ENCODE assay signal across 33 cellular contexts in the genomic region with DNA sequence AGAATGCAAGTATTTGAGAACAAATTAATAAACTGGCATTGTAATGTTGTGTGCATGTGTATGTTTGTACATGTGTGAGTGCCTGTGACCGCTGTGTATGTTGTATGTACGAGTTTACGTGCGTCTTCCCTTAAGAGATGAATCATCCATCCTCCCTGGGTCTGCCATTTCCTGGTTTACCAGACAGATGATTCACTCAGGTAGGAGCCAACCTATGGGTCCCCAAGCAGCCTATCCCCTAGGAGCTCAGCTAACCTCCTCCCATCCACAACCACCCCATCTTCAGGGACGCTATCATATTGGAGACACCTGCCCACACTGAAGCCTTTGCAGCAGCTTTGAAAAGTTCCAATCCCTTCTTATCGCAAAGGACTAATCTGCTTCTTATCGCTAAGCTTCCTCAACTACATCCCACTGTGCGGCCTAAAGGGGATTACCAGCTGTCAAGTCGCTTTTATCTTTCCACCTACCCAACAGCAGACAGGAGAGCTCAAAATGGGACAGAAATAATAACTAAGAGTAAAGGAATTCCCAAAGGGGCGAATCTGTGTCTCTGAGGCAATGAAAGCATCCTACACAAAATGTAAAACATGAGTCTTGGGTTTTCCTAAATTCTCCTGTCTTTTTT.
DNase-seq lines count a peak whose midpoint lies in the region; ATAC-seq, FAIRE-seq and TF ChIP-seq lines count a peak whose summit lies in the region.
"Had no signal": no experiment of that assay in that cellular context is flagged by ENCODE, and none has a peak within 500 bp of the region (broad histone marks: within the 10 kb centered on the region; RNA-seq: fewer than 3 reads in every experiment).

No MANE protein-coding gene starts in this region.

- H3K4me3 Mint-ChIP-seq in astrocyte (ENCODE audit: unreplicated experiment): peak overlapping the region; percentile 21
- no peak overlapping the region for H3K4me3 Mint-ChIP-seq in neural progenitor cell
- H3K4me3 Mint-ChIP-seq: activated naive CD4-positive, alpha-beta T cell treated with anti-CD3 and anti-CD28 coated beads for 36 hours; activated T-cell treated with anti-CD3 and anti-CD28 coated beads, Interleukin-2, amount 50 U/mL, for 72 hours; brain; neural crest cell; stimulated activated naive CD8-positive, alpha-beta T cell treated with anti-CD3 and anti-CD28 coated beads, Interleukin-15, Interleukin-2, amounts not matched to agents 100 ng/mL and 50 ng/mL, for 24 hours; T-helper 1 cell treated with Interleukin-12 subunit alpha and Interleukin-12 subunit beta and Interleukin-4 antibody, amounts not matched to agents 30 μg/mL and 1 μg/mL, for 36 hours had no signal

- H3F3A ChIP-seq in neural progenitor cell (ENCODE audit: low read depth): peaks cover 36% of the 10 kb centered on the region

- ATAC-seq in esophagus mucosa: peak; percentile 78
- ATAC-seq: activated T-cell treated with anti-CD3 and anti-CD28 coated beads, Interleukin-2, amount 50 U/mL, for 72 hours; SK-N-SH treated with all-trans-retinoic acid at 6 μM for 48 hours had no signal

- H3K27ac Mint-ChIP-seq in astrocyte (ENCODE audit: unreplicated experiment) (no peak overlapping the region), neural progenitor cell (peak overlapping the region; percentile 24)
- H3K27ac Mint-ChIP-seq: activated naive CD4-positive, alpha-beta T cell treated with anti-CD3 and anti-CD28 coated beads for 36 hours; activated T-cell treated with anti-CD3 and anti-CD28 coated beads, Interleukin-2, amount 50 U/mL, for 72 hours; stimulated activated naive CD8-positive, alpha-beta T cell treated with anti-CD3 and anti-CD28 coated beads, Interleukin-15, Interleukin-2, amounts not matched to agents 100 ng/mL and 50 ng/mL, for 24 hours; T-helper 1 cell treated with Interleukin-12 subunit alpha and Interleukin-12 subunit beta and Interleukin-4 antibody, amounts not matched to agents 30 μg/mL and 1 μg/mL, for 36 hours had no signal

- no peaks in the 10 kb centered on the region for H4K20me1 ChIP-seq in astrocyte (ENCODE audit: insufficient read depth, low read length)
- H4K20me1 ChIP-seq in neural progenitor cell (ENCODE audit: low read depth): no peaks in the 10 kb centered on the region
- H4K20me1 ChIP-seq: BLaER1 treated with 17β-estradiol and CSF1 and Interleukin-3, amounts not matched to agents 10 nM and 100 nM had no signal

- DNase-seq in DMS53 (lab: John Stamatoyannopoulos, UW): peak; percentile 66
- no peak for DNase-seq in DMS53 treated with DMSO at 0.1 percent for 48 hours (lab: John Stamatoyannopoulos, UW; ENCODE audit: unreplicated experiment)
- no peak for DNase-seq in astrocyte (ENCODE audit: low read depth)
- peak; percentile 82 for DNase-seq in neural progenitor cell (ENCODE audit: low spot score)
- no peak for DNase-seq in NCI-H187 treated with DMSO at 0.1 percent for 48 hours (lab: John Stamatoyannopoulos, UW)
- no peak for DNase-seq in cerebellar nuclear complex (lab: John Stamatoyannopoulos, UW)
- DNase-seq in foreskin melanocyte: no peak
- DNase-seq: activated naive CD4-positive, alpha-beta T cell treated with anti-CD3 and anti-CD28 coated beads for 36 hours; activated T-cell treated with anti-CD3 and anti-CD28 coated beads, Interleukin-2, amount 50 U/mL, for 72 hours; erythroblast; H7; heart right ventricle; KBM-7; NCI-H1092 treated with DMSO at 0.1 percent for 48 hours; NCI-H187; NK-92 treated with Interleukin-12 subunit alpha and Interleukin-12 subunit beta, amount 100 ng/mL, for 24 hours; posterior cingulate gyrus; right cardiac atrium; Right ventricle myocardium superior; stimulated activated CD4-positive, alpha-beta T cell treated with anti-CD3 and anti-CD28 coated beads, Interleukin-1b, Interleukin-23, amount 100 ng/mL, for 48 hours had no signal

- H3K9me3 Mint-ChIP-seq in astrocyte (ENCODE audit: unreplicated experiment) (peaks cover 4% of the 10 kb centered on the region), neural progenitor cell (peaks cover 13% of the 10 kb centered on the region)
- H3K9me3 Mint-ChIP-seq: stimulated activated naive CD8-positive, alpha-beta T cell treated with anti-CD3 and anti-CD28 coated beads, Interleukin-15, Interleukin-2, amounts not matched to agents 100 ng/mL and 50 ng/mL, for 24 hours; T-helper 1 cell treated with Interleukin-12 subunit alpha and Interleukin-12 subunit beta and Interleukin-4 antibody, amounts not matched to agents 30 μg/mL and 1 μg/mL, for 36 hours had no signal

- H3K36me3 ChIP-seq in astrocyte (ENCODE audit: insufficient read depth, low read length) (no peaks in the 10 kb centered on the region), neural progenitor cell (no peaks in the 10 kb centered on the region)
- H3K36me3 ChIP-seq: BLaER1 treated with 17β-estradiol and CSF1 and Interleukin-3, amounts not matched to agents 10 nM and 100 nM; heart right ventricle had no signal

- no peaks in the 10 kb centered on the region for H3K9me3 ChIP-seq in astrocyte (ENCODE audit: insufficient read depth, low read depth, low read length)
- peaks cover 4% of the 10 kb centered on the region for H3K9me3 ChIP-seq in neural progenitor cell (ENCODE audit: low read depth)
- H3K9me3 ChIP-seq: heart right ventricle, testis had no signal

- H3K4me1 Mint-ChIP-seq in astrocyte (ENCODE audit: low read depth, unreplicated experiment) (no peaks in the 10 kb centered on the region), neural progenitor cell (peaks cover 35% of the 10 kb centered on the region)

- H2AFZ ChIP-seq in astrocyte (ENCODE audit: low read depth, low read length) (no peak overlapping the region), neural progenitor cell (replicated peaks) (no peak overlapping the region)

- no peak for FAIRE-seq in astrocyte (lab: Jason Lieb, UNC)
- FAIRE-seq: GM19239, TTC549, urothelium cell line had no signal

- H3K4me2 ChIP-seq in astrocyte (ENCODE audit: low read length) (no peak overlapping the region), neural progenitor cell (peak overlapping the region; percentile 69)
- H3K4me2 ChIP-seq: BLaER1 treated with 17β-estradiol and CSF1 and Interleukin-3, amounts not matched to agents 10 nM and 100 nM had no signal

- H3K4me1 ChIP-seq in astrocyte (ENCODE audit: insufficient read depth, low read length) (no peaks in the 10 kb centered on the region), neural progenitor cell (peaks cover 30% of the 10 kb centered on the region)
- H3K4me1 ChIP-seq: BLaER1 treated with 17β-estradiol and CSF1 and Interleukin-3, amounts not matched to agents 10 nM and 100 nM had no signal

- H3K27me3 Mint-ChIP-seq in astrocyte (ENCODE audit: low read depth, unreplicated experiment): peaks cover 7% of the 10 kb centered on the region
- peaks cover 12% of the 10 kb centered on the region for H3K27me3 Mint-ChIP-seq in neural progenitor cell (ENCODE audit: insufficient read depth, low read depth)

- H3K36me3 Mint-ChIP-seq in astrocyte (ENCODE audit: low read depth, unreplicated experiment): peaks cover 2% of the 10 kb centered on the region
- H3K36me3 Mint-ChIP-seq in neural progenitor cell: no peaks in the 10 kb centered on the region
- H3K36me3 Mint-ChIP-seq: brain had no signal

- H3K27me3 ChIP-seq in astrocyte (ENCODE audit: insufficient read depth, low read length): peaks cover 6% of the 10 kb centered on the region
- H3K27me3 ChIP-seq in neural progenitor cell: no peaks in the 10 kb centered on the region
- H3K27me3 ChIP-seq: BLaER1 treated with 17β-estradiol and CSF1 and Interleukin-3, amounts not matched to agents 10 nM and 100 nM; heart right ventricle; testis had no signal

- H3K4me3 ChIP-seq in astrocyte (ENCODE audit: insufficient read depth, low read depth, low read length): no peak overlapping the region
- peak overlapping the region; percentile 3 for H3K4me3 ChIP-seq in neural progenitor cell
- H3K4me3 ChIP-seq: BLaER1 treated with 17β-estradiol and CSF1 and Interleukin-3, amounts not matched to agents 10 nM and 100 nM; heart right ventricle; lung; testis had no signal

- H3K79me2 ChIP-seq in astrocyte (ENCODE audit: insufficient read depth, low read length) (no peaks in the 10 kb centered on the region), neural progenitor cell (ENCODE audit: low read depth) (no peaks in the 10 kb centered on the region)

- TF ChIP-seq CTCF in astrocyte (IDR thresholded peaks at IDR 0.05; ENCODE audit: insufficient read depth, low read depth, low read length) (no peak), neural progenitor cell (IDR thresholded peaks at IDR 0.05) (no peak)

- H3K27ac ChIP-seq in astrocyte (ENCODE audit: low read depth, low read length): no peak overlapping the region
- H3K27ac ChIP-seq in neural progenitor cell: peak overlapping the region; percentile 69
- H3K27ac ChIP-seq: 22Rv1; BLaER1 treated with 17β-estradiol and CSF1 and Interleukin-3, amounts not matched to agents 10 nM and 100 nM; heart right ventricle; testis had no signal

- no peak overlapping the region for H3K9ac ChIP-seq in astrocyte (ENCODE audit: low read length)
- no peak overlapping the region for H3K9ac ChIP-seq in neural progenitor cell
- H3K9ac ChIP-seq: BLaER1 treated with 17β-estradiol and CSF1 and Interleukin-3, amounts not matched to agents 10 nM and 100 nM had no signal

Comparison
In these comparisons a context has a peak if more than half of its experiments do, and no peak if none do; other contexts are left out.
1. DNase-seq: peak in DMS53 (single experiment) and neural progenitor cell (single experiment); none in DMS53 treated with DMSO at 0.1 percent for 48 hours (single experiment), astrocyte (single experiment), NCI-H187 treated with DMSO at 0.1 percent for 48 hours (single experiment), cerebellar nuclear complex (0 of 2) and foreskin melanocyte (single experiment).